ENCODE assay signal across 8 cellular contexts in the genomic region with DNA sequence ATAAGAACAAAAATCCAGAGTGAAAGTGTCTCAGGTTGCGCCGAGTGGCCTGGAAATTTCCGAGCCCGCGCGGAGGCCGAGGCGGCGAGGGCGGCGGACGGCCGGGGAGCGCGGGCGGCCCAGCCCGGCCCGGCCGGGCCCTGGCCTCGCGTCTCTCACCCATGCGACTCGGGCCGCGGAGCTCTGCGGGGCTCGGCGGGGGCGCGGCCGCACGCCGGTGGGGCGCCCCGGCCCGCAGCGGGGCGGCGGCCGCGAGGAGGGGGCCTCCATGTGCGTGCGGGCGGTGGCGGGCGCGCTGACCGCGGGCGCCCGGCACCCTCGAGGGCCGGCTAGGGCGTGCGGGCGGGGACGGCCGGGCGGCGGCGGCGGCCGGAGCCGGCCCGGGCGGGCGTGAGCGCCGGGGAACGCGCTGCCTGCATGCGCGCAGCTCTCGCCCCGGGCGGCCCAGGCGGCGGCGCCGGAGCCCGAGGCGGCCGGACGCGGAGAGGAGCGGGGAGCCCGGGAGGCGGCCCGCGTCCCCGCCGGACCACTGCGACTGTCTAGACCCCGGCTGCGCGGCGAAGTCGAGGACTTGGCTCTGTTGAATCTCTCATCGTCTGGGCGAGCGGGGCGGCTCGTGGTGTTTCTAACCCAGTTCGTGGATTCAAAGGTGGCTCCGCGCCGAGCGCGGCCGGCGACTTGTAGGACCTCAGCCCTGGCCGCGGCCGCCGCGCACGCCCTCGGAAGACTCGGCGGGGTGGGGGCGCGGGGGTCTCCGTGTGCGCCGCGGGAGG. TPM values are rescaled to one million over a fixed set of nuclear protein-coding genes. Genes with fewer than 3 reads are reported as not detected.
DNase-seq lines count a peak whose midpoint lies in the region; ATAC-seq and TF ChIP-seq lines count a peak whose summit lies in the region.

A gene (plus strand): TSS at position 586 of the 773 bp plus-strand sequence. CDS start 249 bp downstream, outside the sequence.

- H3K36me3 Mint-ChIP-seq in progenitor cell of endocrine pancreas (ENCODE audit: insufficient read depth), result no peaks in the 10 kb centered on the region

- no peaks in the 10 kb centered on the region for H3K4me1 ChIP-seq in RWPE2 (ENCODE audit: insufficient read depth, poor library complexity, severe bottlenecking)

- H3K36me3 ChIP-seq in RWPE2 (ENCODE audit: low read depth), result no peaks in the 10 kb centered on the region

- no peaks in the 10 kb centered on the region for H3K9me3 ChIP-seq in RWPE2 (ENCODE audit: severe bottlenecking)

- H3K27me3 ChIP-seq in RWPE2 (ENCODE audit: insufficient read depth, poor library complexity, severe bottlenecking), result peaks cover 95% of the 10 kb centered on the region

- DNase-seq in ELF-1 (ENCODE audit: low read depth, low spot score) (peak; percentile 32), RWPE2 (ENCODE audit: low spot score) (peak; percentile 65), fibroblast of the aortic adventitia (ENCODE audit: low read depth) (no peak), progenitor cell of endocrine pancreas (ENCODE audit: low spot score, unreplicated experiment) (no peak), SHP77 treated with DMSO at 0.1 percent for 48 hours (lab: John Stamatoyannopoulos, UW) (no peak), erythroblast (lab: John Stamatoyannopoulos, UW) (no peak), KG1 (lab: John Stamatoyannopoulos, UW) (no peak)

- no peak for TF ChIP-seq CTCF in RWPE2 (IDR thresholded peaks at IDR 0.05; ENCODE audit: poor library complexity, severe bottlenecking)
- no peak for TF ChIP-seq CTCF in fibroblast of the aortic adventitia (IDR thresholded peaks at IDR 0.05; ENCODE audit: insufficient read depth, low read length)
- no peak for TF ChIP-seq CTCF in progenitor cell of endocrine pancreas (IDR thresholded peaks at IDR 0.05; ENCODE audit: unreplicated experiment)

- H3K4me1 Mint-ChIP-seq in progenitor cell of endocrine pancreas (ENCODE audit: low read depth), result peaks cover 5% of the 10 kb centered on the region

- H3K9me3 Mint-ChIP-seq in progenitor cell of endocrine pancreas (ENCODE audit: low read depth), result no peaks in the 10 kb centered on the region

- H3K27me3 Mint-ChIP-seq in progenitor cell of endocrine pancreas, result peaks cover 78% of the 10 kb centered on the region

- TF ChIP-seq POLR2A in erythroblast (IDR thresholded peaks at IDR 0.05; ENCODE audit: low read length), result no peak

- no peak within 1 kb of the TSS for H3K27ac Mint-ChIP-seq in progenitor cell of endocrine pancreas

- no peak for ATAC-seq in RWPE2 (ENCODE audit: low read depth)
- no peak for ATAC-seq in GM18867 (IDR thresholded peaks at IDR 0.05; ENCODE audit: unreplicated experiment)

- peak within 1 kb of the TSS; percentile 47 for H3K4me3 Mint-ChIP-seq in progenitor cell of endocrine pancreas (ENCODE audit: low read depth)

- H3K4me3 ChIP-seq in RWPE2 (ENCODE audit: severe bottlenecking), result peak within 1 kb of the TSS; percentile 21
- peak within 1 kb of the TSS; percentile 57 for H3K4me3 ChIP-seq in fibroblast of the aortic adventitia (ENCODE audit: low read depth, low read length)

- no peak within 1 kb of the TSS for H3K27ac ChIP-seq in RWPE2 (ENCODE audit: poor library complexity, severe bottlenecking)

RNA-seq across cellular contexts. Expression of the gene that starts here (rescaled TPM):
- total RNA-seq in fibroblast of the aortic adventitia (ENCODE audit: low replicate concordance), result under 0.01 TPM in 1 of 2 replicates, not detected in the other
- not detected in 2 replicates for total RNA-seq in progenitor cell of endocrine pancreas

Comparison
In these comparisons a context has a peak if more than half of its experiments do, and no peak if none do; other contexts are left out.
1. DNase-seq: peak in ELF-1 (single experiment) and RWPE2 (single experiment); none in fibroblast of the aortic adventitia (single experiment), progenitor cell of endocrine pancreas (single experiment), SHP77 treated with DMSO at 0.1 percent for 48 hours (single experiment), erythroblast (0 of 2) and KG1 (single experiment).